ENCODE assay signal across 8 cellular contexts in the genomic region with DNA sequence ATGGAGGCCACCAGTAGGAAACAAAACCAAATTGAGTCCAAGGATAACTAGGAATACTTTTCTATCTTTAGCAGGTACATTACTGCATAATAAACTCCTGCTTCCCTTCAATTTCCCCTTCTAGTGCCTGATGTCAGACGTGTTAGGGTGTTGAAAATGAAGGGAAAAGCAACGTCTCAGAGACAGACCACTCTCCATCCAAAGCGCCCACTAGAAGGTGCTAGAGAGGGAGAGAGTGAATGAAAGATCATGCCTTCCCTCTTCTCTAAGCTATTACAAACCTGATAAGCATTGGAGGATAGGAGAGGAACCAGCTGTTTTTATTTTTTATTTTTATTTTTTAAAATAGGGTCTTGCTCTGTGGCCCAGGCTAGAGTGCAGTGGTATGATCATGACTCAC.
DNase-seq lines count a peak whose midpoint lies in the region; ATAC-seq and TF ChIP-seq lines count a peak whose summit lies in the region.

No MANE protein-coding gene starts in this region.

- H3K4me3 ChIP-seq in DND-41 (ENCODE audit: low read depth in 1 of 2, low read length in 2 of 2) (no peak overlapping the region), IMR-90 (ENCODE audit: insufficient read depth, low read depth, low read length) (no peak overlapping the region), astrocyte of the spinal cord (ENCODE audit: low read depth, low read length) (no peak overlapping the region)

- H3K4me1 Mint-ChIP-seq in memory B cell, result peaks cover 10% of the 10 kb centered on the region

- H4K8ac ChIP-seq in IMR-90 (ENCODE audit: low read depth in 2 of 2, low read length in 2 of 2), result no peak overlapping the region

- BruUV-seq in IMR-90 (replicated peaks; lab: Mats Ljungman, UMichigan), result no TSS peak

- no peak overlapping the region for H3K18ac ChIP-seq in IMR-90 (ENCODE audit: low read depth, low read length)

- no peaks in the 10 kb centered on the region for H4K20me1 ChIP-seq in DND-41 (ENCODE audit: insufficient read depth, low read length)
- H4K20me1 ChIP-seq in IMR-90 (ENCODE audit: insufficient read depth, low read length), result no peaks in the 10 kb centered on the region

- TF ChIP-seq RAD21 in IMR-90 (IDR thresholded peaks at IDR 0.05; ENCODE audit: low read length), result no peak

- no peak overlapping the region for H3K14ac ChIP-seq in IMR-90 (replicated peaks; ENCODE audit: low read depth, low read length)

- H3K9ac ChIP-seq in DND-41 (ENCODE audit: low read depth, low read length), result no peak overlapping the region
- H3K9ac ChIP-seq in IMR-90 (ENCODE audit: low read depth, low read length), result no peak overlapping the region

- no peaks in the 10 kb centered on the region for H3K36me3 Mint-ChIP-seq in memory B cell

- H3K23ac ChIP-seq in IMR-90 (ENCODE audit: low read depth, low read length), result no peak overlapping the region

- H2AFZ ChIP-seq in DND-41 (ENCODE audit: low read depth, low read length) (peak overlapping the region; percentile 3; the same call in 1 of the 2 replicates), IMR-90 (replicated peaks; ENCODE audit: low read length, poor library complexity) (no peak overlapping the region)

- no peak overlapping the region for H4K5ac ChIP-seq in IMR-90 (ENCODE audit: low read depth, low read length)

- H3K9me3 Mint-ChIP-seq in memory B cell, result no peaks in the 10 kb centered on the region

- H3K4me2 ChIP-seq in DND-41 (ENCODE audit: insufficient read depth, low read length) (no peak overlapping the region), IMR-90 (ENCODE audit: low read depth, low read length) (no peak overlapping the region)

- CTCF ChIA-PET in IMR-90 (lab: Yijun Ruan, JAX), result no interaction called here

- H3K4me1 ChIP-seq in DND-41 (ENCODE audit: insufficient read depth, low read length) (peaks cover 6% of the 10 kb centered on the region), IMR-90 (ENCODE audit: control insufficient read depth, insufficient read depth, low read length) (no peaks in the 10 kb centered on the region)

- no peak overlapping the region for H2AK9ac ChIP-seq in IMR-90 (replicated peaks; ENCODE audit: low read depth, low read length, poor library complexity)

- no peak overlapping the region for H2AK5ac ChIP-seq in IMR-90 (ENCODE audit: low read depth, low read length)

- no peaks in the 10 kb centered on the region for H3K79me2 ChIP-seq in DND-41 (ENCODE audit: insufficient read depth, low read length)

- WGBS in IMR-90 (ENCODE audit: extremely low coverage in 2 of 2, insufficient read length in 1 of 2), 2 experiments, result no CpG with 5 or more reads among the region's 3 CpGs

- H3K27me3 ChIP-seq in DND-41 (ENCODE audit: insufficient read depth, low read length, poor library complexity) (no peaks in the 10 kb centered on the region), IMR-90 (ENCODE audit: control insufficient read depth, insufficient read depth, low read length) (no peaks in the 10 kb centered on the region; the same call in 1 of the 2 replicates)

- dilution Hi-C loops in IMR-90 (cut with HindIII; ENCODE audit: low sequenced_read_pairs, unreplicated experiment), result no loop called here

- H3K4me3 Mint-ChIP-seq in memory B cell, result no peak overlapping the region

- in situ Hi-C loops in IMR-90 (cut with MboI; ENCODE audit: low sequenced_read_pairs) (no loop called here), astrocyte of the spinal cord (cut with HindIII; ENCODE audit: low sequenced_read_pairs) (no loop called here)

- DNase-seq in DND-41, result peak; percentile 5
- no peak for DNase-seq in IMR-90
- DNase-seq in astrocyte of the spinal cord (ENCODE audit: low read depth, low spot score), result no peak
- DNase-seq in memory B cell (ENCODE audit: low spot score in 2 of 2), result no peak
- DNase-seq in ureter (ENCODE audit: low spot score), result no peak
- DNase-seq in mesenteric fat pad (ENCODE audit: low spot score), result no peak

- H3K27me3 Mint-ChIP-seq in memory B cell, result peaks cover 17% of the 10 kb centered on the region

- intact Hi-C loops in IMR-90 (cut with micrococcal nuclease), result loop anchor here (10.0 kb wide), 1 partner anchor 328 kb away; no protein-coding TSS in a partner anchor

- TF ChIP-seq CTCF in DND-41 (IDR thresholded peaks at IDR 0.05; ENCODE audit: borderline replicate concordance, extremely low read depth, low read length, poor library complexity, severe bottlenecking) (peak; percentile 54), IMR-90 (conservative IDR thresholded peaks at IDR 0.05; ENCODE audit: low read depth, low read length) (0 out of 2 replicates have a peak, but pooled peaks have one; percentile 7), astrocyte of the spinal cord (IDR thresholded peaks at IDR 0.05; ENCODE audit: low read depth, low read length) (peak; percentile 43)

- no peaks in the 10 kb centered on the region for H3K9me3 ChIP-seq in DND-41 (ENCODE audit: insufficient read depth, low read length, severe bottlenecking)
- no peaks in the 10 kb centered on the region for H3K9me3 ChIP-seq in IMR-90 (ENCODE audit: control insufficient read depth, insufficient read depth, low read length)

- H4K91ac ChIP-seq in IMR-90 (ENCODE audit: insufficient read depth, low read depth, low read length), result no peak overlapping the region

- H2BK15ac ChIP-seq in IMR-90 (ENCODE audit: low read depth, low read length), result no peak overlapping the region

- no peaks in the 10 kb centered on the region for H3K9me1 ChIP-seq in IMR-90 (ENCODE audit: insufficient read depth, low read length)

- no peak overlapping the region for H3K56ac ChIP-seq in IMR-90 (ENCODE audit: extremely low read depth, insufficient read depth, low read length)

- no peaks in the 10 kb centered on the region for H3K36me3 ChIP-seq in DND-41 (ENCODE audit: insufficient read depth, low read length)
- no peaks in the 10 kb centered on the region for H3K36me3 ChIP-seq in IMR-90 (ENCODE audit: control insufficient read depth, insufficient read depth, low read length)

- no peak for TF ChIP-seq POLR2A in IMR-90 (IDR thresholded peaks at IDR 0.05; ENCODE audit: low read depth, low read length)

- POLR2A ChIA-PET in IMR-90 (lab: Charles Lee; ENCODE audit: unreplicated experiment), result no interaction called here

- no peak overlapping the region for H3K4ac ChIP-seq in IMR-90 (ENCODE audit: low read depth, low read length)

- H3K27ac ChIP-seq in DND-41 (ENCODE audit: low read length), result no peak overlapping the region
- no peak overlapping the region for H3K27ac ChIP-seq in IMR-90 (ENCODE audit: insufficient read depth, low read length)

- no peak overlapping the region for H2BK120ac ChIP-seq in IMR-90 (ENCODE audit: low read depth, low read length)

- H3K79me1 ChIP-seq in IMR-90 (ENCODE audit: low read depth in 1 of 2, low read length in 2 of 2), result no peaks in the 10 kb centered on the region

- H3K27ac Mint-ChIP-seq in memory B cell, result no peak overlapping the region

- H2BK20ac ChIP-seq in IMR-90 (ENCODE audit: low read depth, low read length), result no peak overlapping the region

- H2BK5ac ChIP-seq in IMR-90 (ENCODE audit: low read depth, low read length, poor library complexity, severe bottlenecking), result no peak overlapping the region

- ATAC-seq in DND-41 (ENCODE audit: insufficient read depth, low read depth) (no peak), IMR-90 (ENCODE audit: low read depth) (no peak), memory B cell (ENCODE audit: low read depth) (peak; percentile 31), HG03571 (IDR thresholded peaks at IDR 0.05; ENCODE audit: unreplicated experiment) (no peak), GM18873 (IDR thresholded peaks at IDR 0.05; ENCODE audit: low FRiP score, unreplicated experiment) (no peak)

TF ChIP-seq in IMR-90, 13 proteins besides CTCF, POLR2A, EP300 and RAD21:
- no peak for TF ChIP-seq MXI1 (IDR thresholded peaks at IDR 0.05; ENCODE audit: borderline replicate concordance, low read depth, low read length)
- TF ChIP-seq MAZ (IDR thresholded peaks at IDR 0.05; ENCODE audit: borderline replicate concordance, low read depth, low read length), result no peak
- TF ChIP-seq RCOR1 (IDR thresholded peaks at IDR 0.05; ENCODE audit: insufficient replicate concordance, low read length), result no peak
